ENCODE assay signal across 7 cellular contexts in genomic region chr10:7788640-7789335, GRCh38. TPM values are rescaled to one million over a fixed set of nuclear protein-coding genes. Genes with fewer than 3 reads are reported as not detected.
DNase-seq lines count a peak whose midpoint lies in the region; ATAC-seq and TF ChIP-seq lines count a peak whose summit lies in the region.

No MANE protein-coding gene starts in this region.

- peak overlapping the region; percentile 84 to 90 for H3K9ac ChIP-seq in mucosa of rectum (ENCODE audit: low read depth in 1 of 2, low read length in 2 of 2)

- peaks cover 17 to 21% of the 10 kb centered on the region in 2 donors for H3K4me1 ChIP-seq in mucosa of rectum (ENCODE audit: control insufficient read depth in 2 of 2, insufficient read depth in 2 of 2, low read length in 2 of 2)

- ATAC-seq in GM21786 (IDR thresholded peaks at IDR 0.05; ENCODE audit: unreplicated experiment): peak; percentile 4
- ATAC-seq in activated CD4-positive, CD25-positive, alpha-beta regulatory T cell treated with anti-CD3 and anti-CD28 coated beads, Interleukin-2, amount 50 U/mL, for 24 hours: no peak

- no peak for TF ChIP-seq CTCF in GM13977 (IDR thresholded peaks at IDR 0.05; ENCODE audit: extremely low read depth, insufficient read depth, missing control alignments)

- H3K36me3 ChIP-seq in mucosa of rectum (ENCODE audit: control insufficient read depth in 2 of 2, insufficient read depth in 2 of 2, low read length in 2 of 2): peaks cover 0 to 4% of the 10 kb centered on the region in 2 donors

- peak overlapping the region; percentile 98 for H3K4me3 ChIP-seq in mucosa of rectum (ENCODE audit: low read length in 2 of 2)

- no peaks in the 10 kb centered on the region for H3K27me3 ChIP-seq in mucosa of rectum (ENCODE audit: control insufficient read depth in 2 of 2, insufficient read depth in 2 of 2, low read length in 2 of 2)

- no peaks in the 10 kb centered on the region for H3K9me3 ChIP-seq in mucosa of rectum (ENCODE audit: control insufficient read depth in 2 of 2, low read length in 2 of 2)

- in situ Hi-C loops in GM13977 (cut with MboI; ENCODE audit: low pct_unique_long_range_greater_than_20kb, low sequenced_read_pairs, unreplicated experiment): no loop called here

- DNase-seq in GM13977 (ENCODE audit: low spot score): peak; percentile 37
- peak; percentile 14 for DNase-seq in LoVo (ENCODE audit: low spot score)
- peak; percentile 43 for DNase-seq in dermis blood vessel endothelial cell
- DNase-seq in NCI-H1436 treated with DMSO at 0.1 percent for 48 hours (lab: John Stamatoyannopoulos, UW): no peak

- peak overlapping the region; percentile 76 to 88 for H3K27ac ChIP-seq in mucosa of rectum (ENCODE audit: low read depth in 2 of 2, low read length in 2 of 2)

RNA-seq across cellular contexts. Expression of gene ATP5F1C, which starts 0.8 kb away (rescaled TPM):
- 320 and 349 TPM in 2 replicates for total RNA-seq in dermis blood vessel endothelial cell

RNA-seq across cellular contexts. Expression of gene KIN, which starts 1.0 kb away (rescaled TPM):
- 5.4 and 6.3 TPM in 2 replicates for total RNA-seq in dermis blood vessel endothelial cell

RNA-seq across cellular contexts. Expression of gene TAF3, which starts 29.5 kb away (rescaled TPM):
- 2.0 and 2.3 TPM in 2 replicates for total RNA-seq in dermis blood vessel endothelial cell
